12 cellular contexts compared by ENCODE assay signal in the genomic region with DNA sequence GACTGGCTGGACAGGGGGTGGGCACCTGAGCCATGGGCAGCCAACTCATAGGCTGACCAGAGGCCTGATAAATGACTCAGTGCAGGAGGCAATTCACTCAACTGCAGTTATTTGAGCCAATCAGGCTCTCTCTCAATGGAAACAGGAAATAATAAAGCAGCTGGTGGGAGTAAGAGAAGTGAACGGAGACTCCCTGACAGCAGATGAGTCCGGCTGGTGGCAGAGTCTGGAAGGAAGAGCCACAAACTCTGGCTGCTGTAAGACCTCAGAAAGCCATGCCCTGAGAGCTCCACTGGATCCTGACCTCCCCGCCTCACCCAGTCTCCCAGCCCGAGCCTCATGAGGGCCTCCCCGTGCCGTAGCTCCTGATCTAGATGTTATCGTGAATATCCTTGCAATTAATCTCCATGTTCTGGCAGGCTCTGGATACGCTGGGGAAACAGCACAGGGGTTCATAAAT.
DNase-seq lines count a peak whose midpoint lies in the region; ATAC-seq and TF ChIP-seq lines count a peak whose summit lies in the region.
"Had no signal": no experiment of that assay in that cellular context is flagged by ENCODE, and none has a peak within 500 bp of the region (broad histone marks: within the 10 kb centered on the region; RNA-seq: fewer than 3 reads in every experiment).

No MANE protein-coding gene starts in this region.

- no peak for TF ChIP-seq CTCF in stomach (IDR thresholded peaks at IDR 0.05)

- no peak overlapping the region; the same call in 1 of the 2 replicates for H2AFZ ChIP-seq in GM23248

- no peaks in the 10 kb centered on the region for H3K9me2 ChIP-seq in GM23248 (ENCODE audit: insufficient read depth)

- H3K27ac ChIP-seq in GM23248 (no peak overlapping the region), stomach (no peak overlapping the region)
- H3K27ac ChIP-seq: gastrocnemius medialis had no signal

- no peaks in the 10 kb centered on the region for H4K20me1 ChIP-seq in GM23248 (ENCODE audit: insufficient read depth)

- H3K4me2 ChIP-seq in GM23248 (ENCODE audit: unreplicated experiment): no peak overlapping the region

- H3K9me3 ChIP-seq in GM23248 (ENCODE audit: low read depth): no peaks in the 10 kb centered on the region
- H3K9me3 ChIP-seq in stomach: no peaks in the 10 kb centered on the region
- H3K9me3 ChIP-seq: gastrocnemius medialis had no signal

- no peaks in the 10 kb centered on the region for H3K4me1 ChIP-seq in GM23248 (ENCODE audit: insufficient read depth)
- no peaks in the 10 kb centered on the region for H3K4me1 ChIP-seq in stomach

- H3K36me3 ChIP-seq in GM23248 (ENCODE audit: low read depth) (no peaks in the 10 kb centered on the region), stomach (no peaks in the 10 kb centered on the region)
- H3K36me3 ChIP-seq: gastrocnemius medialis had no signal

- no peaks in the 10 kb centered on the region for H3K79me2 ChIP-seq in GM23248 (ENCODE audit: insufficient read depth)

- no peaks in the 10 kb centered on the region for H3F3A ChIP-seq in GM23248 (ENCODE audit: insufficient read depth)

- DNase-seq in GM23248 (peak; percentile 60), NCI-H524 treated with DMSO at 0.1 percent for 48 hours (lab: John Stamatoyannopoulos, UW) (peak; percentile 8), dermis microvascular lymphatic vessel endothelial cell (ENCODE audit: low read depth in 2 of 2) (peak; percentile 17 to 48), renal cortical epithelial cell (ENCODE audit: low read depth) (peak; percentile 48), NCI-H1930 (lab: John Stamatoyannopoulos, UW) (no peak), stomach (no peak), cortex of kidney (lab: John Stamatoyannopoulos, UW) (no peak)
- DNase-seq: activated naive CD4-positive, alpha-beta T cell treated with anti-CD3 and anti-CD28 coated beads, Interleukin-2, amount 10 ng/mL, durations not matched to agents 7 days and 5 days; gastrocnemius medialis; naive thymus-derived CD4-positive, alpha-beta T cell; SW 1271 had no signal

- H3K9ac ChIP-seq in GM23248: no peak overlapping the region

- no peak overlapping the region for H3K4me3 ChIP-seq in GM23248
- H3K4me3 ChIP-seq in stomach: no peak overlapping the region
- H3K4me3 ChIP-seq: gastrocnemius medialis had no signal

- ATAC-seq in HG03175 (IDR thresholded peaks at IDR 0.05; ENCODE audit: unreplicated experiment): no peak
- ATAC-seq: gastrocnemius medialis; naive thymus-derived CD4-positive, alpha-beta T cell had no signal

- no peak for TF ChIP-seq POLR2A in stomach (IDR thresholded peaks at IDR 0.05)

- WGBS in GM23248 (ENCODE audit: low coverage in 1 of 2, low lambda C conversion rate in 2 of 2, missing lambda C conversion rate in 2 of 2), 2 experiments: 52 to 53% methylated on average over 8 of the region's 8 CpGs
- WGBS in stomach, 5 donors: 37 to 56% (median 41%) methylated on average over 8 of the region's 8 CpGs

- H3K27me3 ChIP-seq in GM23248 (replicated peaks; ENCODE audit: insufficient read depth) (peaks cover 33% of the 10 kb centered on the region), stomach (peaks cover 0 to 25% (median 9%) of the 10 kb centered on the region in 3 donors)
- H3K27me3 ChIP-seq: gastrocnemius medialis had no signal

- intact Hi-C loops in stomach (cut with DNase I; ENCODE audit: low total_unique reads): no loop called here

- TF ChIP-seq EP300 in stomach (IDR thresholded peaks at IDR 0.05): no peak

- in situ Hi-C loops in GM23248 (cut with MboI): no loop called here

Comparison
In these comparisons a context has a peak if more than half of its experiments do, and no peak if none do; other contexts are left out.
1. DNase-seq: peak in GM23248 (single experiment), NCI-H524 treated with DMSO at 0.1 percent for 48 hours (single experiment), dermis microvascular lymphatic vessel endothelial cell (2 of 2) and renal cortical epithelial cell (single experiment); none in NCI-H1930 (0 of 2), stomach (single experiment) and cortex of kidney (single experiment).